ENCODE assay signal across 8 cellular contexts in the genomic region with DNA sequence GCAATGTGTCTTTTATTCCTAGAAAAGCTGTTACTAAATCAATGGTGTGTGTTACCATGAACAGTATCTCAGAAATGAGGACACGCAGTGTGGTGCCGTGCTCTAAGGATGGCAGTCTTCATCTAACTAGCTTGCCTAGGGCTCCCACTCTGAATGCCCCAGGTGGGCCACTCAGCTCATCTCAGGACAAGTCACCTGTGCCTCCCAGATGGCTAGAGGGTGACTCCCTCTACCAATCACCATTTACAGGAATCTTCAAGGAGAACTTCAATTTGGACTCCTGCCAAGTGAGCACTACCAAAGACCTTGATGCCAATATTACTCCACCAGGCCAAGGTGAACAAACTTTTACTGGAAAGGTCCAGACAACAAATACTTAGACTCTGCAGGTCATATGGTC.
"Had no signal": no experiment of that assay in that cellular context is flagged by ENCODE, and none has a peak within 500 bp of the region (broad histone marks: within the 10 kb centered on the region; RNA-seq: fewer than 3 reads in every experiment).

No MANE protein-coding gene starts in this region.

- ATAC-seq: GM12878 had no signal

- FAIRE-seq: G401.6, GM12878, GM12891, GM12892, GM18507, GM19239 had no signal

- DNase-seq: GDM1, GF-D8 had no signal

- H3K4me3 ChIP-seq: GM12878 had no signal
